8 cellular contexts compared by ENCODE assay signal in genomic region chr1:27367160-27367650, GRCh38. TPM values are rescaled to one million over a fixed set of nuclear protein-coding genes. Genes with fewer than 3 reads are reported as not detected.
DNase-seq lines count a peak whose midpoint lies in the region; ATAC-seq, FAIRE-seq and TF ChIP-seq lines count a peak whose summit lies in the region.

No MANE protein-coding gene starts in this region.

- no peak for ATAC-seq in stimulated activated naive CD8-positive, alpha-beta T cell treated with anti-CD3 and anti-CD28 coated beads, Interleukin-15, Interleukin-2, amounts not matched to agents 100 U/mL and 50 U/mL, for 24 hours
- ATAC-seq in aorta (ENCODE audit: low FRiP score): no peak

- intact Hi-C loops in aorta (cut with DNase I): no loop called here

- H3K4me3 ChIP-seq in choroid plexus epithelial cell (ENCODE audit: low read depth, low read length): peak overlapping the region; percentile 72
- peak overlapping the region; percentile 30 to 72 for H3K4me3 ChIP-seq in muscle layer of colon (ENCODE audit: low read depth in 1 of 2, low read length in 2 of 2)
- no peak overlapping the region for H3K4me3 ChIP-seq in aorta (ENCODE audit: low read length in 2 of 2)

- H3K27me3 ChIP-seq in muscle layer of colon (ENCODE audit: control insufficient read depth in 1 of 2, insufficient read depth in 2 of 2, low read length in 2 of 2) (no peaks in the 10 kb centered on the region), aorta (ENCODE audit: control insufficient read depth in 1 of 2, insufficient read depth in 2 of 2, low read length in 1 of 2) (no peaks in the 10 kb centered on the region)

- H3K9me3 ChIP-seq in muscle layer of colon (ENCODE audit: low read length) (no peaks in the 10 kb centered on the region), aorta (ENCODE audit: control insufficient read depth, low read length) (no peaks in the 10 kb centered on the region)

- H3K36me3 Mint-ChIP-seq in stimulated activated naive CD8-positive, alpha-beta T cell treated with anti-CD3 and anti-CD28 coated beads, Interleukin-15, Interleukin-2, amounts not matched to agents 100 ng/mL and 50 ng/mL, for 24 hours (ENCODE audit: low read depth): no peaks in the 10 kb centered on the region

- H3K36me3 ChIP-seq in muscle layer of colon (ENCODE audit: insufficient read depth, low read length) (peaks cover 15% of the 10 kb centered on the region), aorta (ENCODE audit: control insufficient read depth in 1 of 2, insufficient read depth in 2 of 2, low read length in 1 of 2) (peaks cover 0 to 2% of the 10 kb centered on the region in 2 donors)

- H3K9me3 Mint-ChIP-seq in stimulated activated naive CD8-positive, alpha-beta T cell treated with anti-CD3 and anti-CD28 coated beads, Interleukin-15, Interleukin-2, amounts not matched to agents 100 ng/mL and 50 ng/mL, for 24 hours: no peaks in the 10 kb centered on the region

- no peak for FAIRE-seq in H54 (lab: Jason Lieb, UNC)

- no peak for DNase-seq in stimulated activated naive CD8-positive, alpha-beta T cell treated with anti-CD3 and anti-CD28 coated beads, Interleukin-15, Interleukin-2, amounts not matched to agents 100 U/mL and 50 U/mL, for 24 hours
- DNase-seq in choroid plexus epithelial cell (ENCODE audit: low read depth) (no peak), aorta (no peak), H54 (ENCODE audit: insufficient read length, low spot score) (no peak), NCI-H748 (lab: John Stamatoyannopoulos, UW; ENCODE audit: unreplicated experiment) (no peak), COR-L47 (lab: John Stamatoyannopoulos, UW) (no peak)

- WGBS in aorta, 2 donors: 16 to 19% methylated on average over 8 of the region's 8 CpGs

- no peaks in the 10 kb centered on the region for H3K27me3 Mint-ChIP-seq in stimulated activated naive CD8-positive, alpha-beta T cell treated with anti-CD3 and anti-CD28 coated beads, Interleukin-15, Interleukin-2, amounts not matched to agents 100 ng/mL and 50 ng/mL, for 24 hours

- TF ChIP-seq CTCF in choroid plexus epithelial cell (conservative IDR thresholded peaks at IDR 0.05; ENCODE audit: low read depth, low read length): no peak

- H3K9ac ChIP-seq in muscle layer of colon (ENCODE audit: low read length): peak overlapping the region; percentile 68

- H3K27ac ChIP-seq in muscle layer of colon (ENCODE audit: low read depth, low read length) (peak overlapping the region; percentile 69), aorta (ENCODE audit: low read depth in 1 of 2, low read length in 2 of 2) (peak overlapping the region; percentile 80 to 94)

- H3K4me3 Mint-ChIP-seq in stimulated activated naive CD8-positive, alpha-beta T cell treated with anti-CD3 and anti-CD28 coated beads, Interleukin-15, Interleukin-2, amounts not matched to agents 100 ng/mL and 50 ng/mL, for 24 hours: peak overlapping the region; percentile 57

- peaks cover 34% of the 10 kb centered on the region for H3K4me1 Mint-ChIP-seq in stimulated activated naive CD8-positive, alpha-beta T cell treated with anti-CD3 and anti-CD28 coated beads, Interleukin-15, Interleukin-2, amounts not matched to agents 100 ng/mL and 50 ng/mL, for 24 hours (ENCODE audit: low read depth)

- H3K4me1 ChIP-seq in muscle layer of colon (ENCODE audit: insufficient read depth, low read length): peaks cover 20% of the 10 kb centered on the region
- H3K4me1 ChIP-seq in aorta (ENCODE audit: control insufficient read depth in 1 of 2, insufficient read depth in 2 of 2, low read length in 2 of 2): no peaks in the 10 kb centered on the region

- TF ChIP-seq POLR2A in H54 (IDR thresholded peaks at IDR 0.05; ENCODE audit: low read depth, low read length): no peak

- H3K27ac Mint-ChIP-seq in stimulated activated naive CD8-positive, alpha-beta T cell treated with anti-CD3 and anti-CD28 coated beads, Interleukin-15, Interleukin-2, amounts not matched to agents 100 ng/mL and 50 ng/mL, for 24 hours: no peak overlapping the region

RNA-seq across cellular contexts. Expression of gene MAP3K6, which starts 0.4 kb away (rescaled TPM):
- 10 to 100 TPM; 84.8 to 90.3 TPM for total RNA-seq in aorta
- polyA plus RNA-seq in aorta: 100 to 1,000 TPM in 1 of 2 donors, 10 to 100 TPM in 1; 11.5 to 164 TPM

RNA-seq across cellular contexts. Expression of gene FCN3, which starts 7.4 kb away (rescaled TPM):
- total RNA-seq in aorta: 10 to 100 TPM in 1 of 2 donors, 1 to 10 TPM in 1; 2.7 to 11.5 TPM
- polyA plus RNA-seq in aorta: under 1 TPM; 0.15 to 0.50 TPM

RNA-seq across cellular contexts. Expression of gene CD164L2, which starts 15.9 kb away (rescaled TPM):
- total RNA-seq in aorta: not detected
- polyA plus RNA-seq in aorta: not detected

RNA-seq across cellular contexts. Expression of gene GPR3, which starts 25.2 kb away (rescaled TPM):
- total RNA-seq in aorta: under 1 TPM; 0.68 to 0.93 TPM
- polyA plus RNA-seq in aorta: under 1 TPM in 1 of 2 donors, not detected in 1; 0.20 TPM

RNA-seq across cellular contexts. Expression of gene SYTL1, which starts 25.4 kb away (rescaled TPM):
- total RNA-seq in aorta: 1 to 10 TPM; 1.8 to 3.7 TPM
- 1 to 10 TPM in 1 of 2 donors, under 1 TPM in 1; 0.75 to 1.2 TPM for polyA plus RNA-seq in aorta

Comparison
In these comparisons a context has a peak if more than half of its experiments do, and no peak if none do; other contexts are left out.
1. H3K4me3 ChIP-seq: peak in choroid plexus epithelial cell (single experiment) and muscle layer of colon (2 of 2); none in aorta (0 of 2).